In genomic region chr15:45167631-45168205, GRCh38 we compare ENCODE assay signal across 10 cellular contexts. TPM values are rescaled to one million over a fixed set of nuclear protein-coding genes. Genes with fewer than 3 reads are reported as not detected.
DNase-seq lines count a peak whose midpoint lies in the region; ATAC-seq, FAIRE-seq and TF ChIP-seq lines count a peak whose summit lies in the region.
"Had no signal": no experiment of that assay in that cellular context is flagged by ENCODE, and none has a peak within 500 bp of the region (broad histone marks: within the 10 kb centered on the region; RNA-seq: fewer than 3 reads in every experiment).

No MANE protein-coding gene starts in this region.

- no peaks in the 10 kb centered on the region for H3K79me2 ChIP-seq in OCI-LY7 (ENCODE audit: insufficient read depth, low read depth, low read length)
- H3K79me2 ChIP-seq in endothelial cell of umbilical vein (ENCODE audit: control insufficient read depth, insufficient read depth, low read length), result no peaks in the 10 kb centered on the region

- POLR2A ChIA-PET in OCI-LY7 (lab: Charles Lee), result interaction anchor here (0.7 to 1.5 kb wide), 9 partner anchors 14 to 419 kb away, joined by 3 to 6 read pairs (median 3); partner anchors contain the start of gene BLOC1S6
- POLR2A ChIA-PET in endothelial cell of umbilical vein (lab: Charles Lee), result interaction anchor here (0.8 kb wide), 1 partner anchor 14 kb away, joined by 3 read pairs; no protein-coding TSS in a partner anchor

- H3K4me2 ChIP-seq in OCI-LY7 (ENCODE audit: low read length) (peak overlapping the region; percentile 82), endothelial cell of umbilical vein (ENCODE audit: insufficient read depth, low read length) (no peak overlapping the region)

- no TSS peak for BruUV-seq in OCI-LY7 (replicated peaks; lab: Mats Ljungman, UMichigan)
- BruUV-seq in endothelial cell of umbilical vein (replicated peaks; lab: Mats Ljungman, UMichigan), result no TSS peak

- H3K4me3 ChIP-seq in OCI-LY7 (ENCODE audit: low read depth, low read length, poor library complexity, severe bottlenecking), result peak overlapping the region; percentile 73
- no peak overlapping the region for H3K4me3 ChIP-seq in endothelial cell of umbilical vein (replicated peaks in 1 of 3; ENCODE audit: insufficient read depth in 1 of 3, low read depth in 1 of 3, low read length in 3 of 3)

- TF ChIP-seq CTCF in C4-2B (conservative IDR thresholded peaks at IDR 0.05) (no peak), OCI-LY7 (conservative IDR thresholded peaks at IDR 0.05; ENCODE audit: low read length) (0 out of 2 replicates have a peak, but pooled peaks have one; percentile 32), endothelial cell of umbilical vein (IDR thresholded peaks at IDR 0.05; ENCODE audit: extremely low read depth in 1 of 2, insufficient read depth in 1 of 2, low read depth in 1 of 2, low read length in 2 of 2) (no peak), omental fat pad (IDR thresholded peaks at IDR 0.05) (no peak)

- dilution Hi-C loops in endothelial cell of umbilical vein (cut with MboI; ENCODE audit: extremely low pct_ligation_motif_present, low sequenced_read_pairs), result no loop called here

- no peak for DNase-seq in OCI-LY7 (ENCODE audit: low spot score)
- DNase-seq in endothelial cell of umbilical vein (ENCODE audit: low read depth, low spot score), result no peak
- DNase-seq in omental fat pad (ENCODE audit: low spot score), result no peak
- no peak for DNase-seq in NCI-H2196 treated with DMSO at 0.1 percent for 48 hours (lab: John Stamatoyannopoulos, UW; ENCODE audit: unreplicated experiment)
- no peak for DNase-seq in iPS-NIHi11 (ENCODE audit: low spot score)
- DNase-seq: NCI-H2081 treated with DMSO at 0.1 percent for 48 hours had no signal

- H4K20me1 ChIP-seq in OCI-LY7 (ENCODE audit: insufficient read depth, low read length) (no peaks in the 10 kb centered on the region), endothelial cell of umbilical vein (replicated peaks; ENCODE audit: control insufficient read depth, extremely low read depth, insufficient read depth, low read length) (no peaks in the 10 kb centered on the region)

- no peaks in the 10 kb centered on the region for H3K9me1 ChIP-seq in endothelial cell of umbilical vein (replicated peaks; ENCODE audit: control insufficient read depth, extremely low read depth, insufficient read depth, low read length)

- H3K27ac ChIP-seq in C4-2B (peak overlapping the region; percentile 75), OCI-LY7 (ENCODE audit: low read depth, low read length, poor library complexity, severe bottlenecking) (peak overlapping the region; percentile 80), endothelial cell of umbilical vein (ENCODE audit: insufficient read depth, low read depth, low read length) (no peak overlapping the region)

- no peaks in the 10 kb centered on the region for H3K9me2 ChIP-seq in OCI-LY7 (ENCODE audit: insufficient read depth, low read length)

- no peak for TF ChIP-seq POLR2A in endothelial cell of umbilical vein (IDR thresholded peaks at IDR 0.05; ENCODE audit: low read depth, low read length)

- peaks cover 39% of the 10 kb centered on the region for H3K4me1 ChIP-seq in OCI-LY7 (ENCODE audit: insufficient read depth, low read length, poor library complexity, severe bottlenecking)
- H3K4me1 ChIP-seq in endothelial cell of umbilical vein (ENCODE audit: control insufficient read depth, extremely low read depth, insufficient read depth, low read length), result peaks cover 3% of the 10 kb centered on the region

- peak overlapping the region; percentile 87; the same call in 1 of the 2 replicates for H2AFZ ChIP-seq in OCI-LY7 (ENCODE audit: low read length)
- peak overlapping the region; percentile 5 for H2AFZ ChIP-seq in endothelial cell of umbilical vein (ENCODE audit: low read depth, low read length)

- no peak overlapping the region for H3K9ac ChIP-seq in endothelial cell of umbilical vein (replicated peaks; ENCODE audit: extremely low read depth, insufficient read depth, low read length)

- ATAC-seq in omental fat pad (ENCODE audit: low FRiP score) (peak; percentile 1), GM21576 (IDR thresholded peaks at IDR 0.05; ENCODE audit: unreplicated experiment) (no peak), GM18867 (IDR thresholded peaks at IDR 0.05; ENCODE audit: unreplicated experiment) (no peak)

- CTCF ChIA-PET in OCI-LY7 (lab: Charles Lee; ENCODE audit: unreplicated experiment), result interaction anchor here (0.9 kb wide), 1 partner anchor 34 kb away, joined by 3 read pairs; no protein-coding TSS in a partner anchor
- CTCF ChIA-PET in endothelial cell of umbilical vein (lab: Charles Lee), result interaction anchor here (0.9 to 2.2 kb wide), 9 partner anchors 9 to 290 kb away, joined by 3 to 8 read pairs (median 4); no protein-coding TSS in a partner anchor

- H3K9me3 ChIP-seq in OCI-LY7 (ENCODE audit: low read length) (no peaks in the 10 kb centered on the region), endothelial cell of umbilical vein (replicated peaks; ENCODE audit: control insufficient read depth, insufficient read depth, low read length) (no peaks in the 10 kb centered on the region)

- H3K36me3 ChIP-seq in OCI-LY7 (ENCODE audit: insufficient read depth, low read length), result no peaks in the 10 kb centered on the region
- H3K36me3 ChIP-seq in endothelial cell of umbilical vein (ENCODE audit: control insufficient read depth in 2 of 2, extremely low read depth in 1 of 2, insufficient read depth in 2 of 2, low read length in 2 of 2), result no peaks in the 10 kb centered on the region

- intact Hi-C loops in OCI-LY7 (cut with micrococcal nuclease; ENCODE audit: unreplicated experiment), result loop anchor here (1.0 to 10.0 kb wide), 3 partner anchors 33 to 447 kb away; a partner anchor contains a TSS
- intact Hi-C loops in endothelial cell of umbilical vein (cut with micrococcal nuclease), result loop anchor here (1.0 kb wide), 2 partner anchors 31 to 109 kb away; no protein-coding TSS in a partner anchor

- no peak for FAIRE-seq in endothelial cell of umbilical vein (lab: Jason Lieb, UNC)
- FAIRE-seq: frontal cortex had no signal

- H3K27me3 ChIP-seq in endothelial cell of umbilical vein (ENCODE audit: control insufficient read depth in 2 of 2, insufficient read depth in 2 of 2, low read length in 2 of 2), result no peaks in the 10 kb centered on the region

RNA-seq across cellular contexts. Expression of gene SHF, which starts 20.0 kb away (rescaled TPM):
- 2.3 and 5.7 TPM in 2 replicates for total RNA-seq in OCI-LY7 (2014; rRNA removed; shearing (Covaris generic))
- total RNA-seq in OCI-LY7 (2022) (2.5 and 3.2 TPM in 2 replicates), endothelial cell of umbilical vein (5.2 and 5.6 TPM in 2 replicates), omental fat pad (10 to 100 TPM in 1 of 4 donors, 1 to 10 TPM in 3; 1.9 to 10.5 (median 3.7) TPM)
- 2.8 and 3.8 TPM in 2 replicates for polyA plus RNA-seq in endothelial cell of umbilical vein
- 3.3 and 4.7 TPM in 2 replicates for polyA plus RNA-seq in endothelial cell of umbilical vein (2011; cell fraction: cytosol; rRNA removed)
- polyA plus RNA-seq in endothelial cell of umbilical vein (2011; cell fraction: nucleus; rRNA removed), result 3.0 and 3.4 TPM in 2 replicates
- polyA plus RNA-seq in endothelial cell of umbilical vein (2012), result 3.1 TPM in 2 replicates
- polyA minus RNA-seq in endothelial cell of umbilical vein, result 1.9 and 6.6 TPM in 2 replicates
- polyA minus RNA-seq in endothelial cell of umbilical vein (2011; cell fraction: cytosol; rRNA and poly(A)+ RNA removed), result not detected
- 2.4 and 4.3 TPM in 2 replicates for polyA minus RNA-seq in endothelial cell of umbilical vein (2011; cell fraction: nucleus; rRNA and poly(A)+ RNA removed)

RNA-seq across cellular contexts. Expression of gene DUOX1, which starts 37.9 kb away (rescaled TPM):
- not detected in 2 replicates for total RNA-seq in OCI-LY7 (2014; rRNA removed; shearing (Covaris generic))
- total RNA-seq in OCI-LY7 (2022) (not detected in 2 replicates), endothelial cell of umbilical vein (not detected in 2 replicates), omental fat pad (1 to 10 TPM; 1.4 to 6.9 (median 2.0) TPM)
- not detected in 2 replicates for polyA plus RNA-seq in endothelial cell of umbilical vein
- polyA plus RNA-seq in endothelial cell of umbilical vein (2011; cell fraction: cytosol; rRNA removed), result not detected in 2 replicates
- polyA plus RNA-seq in endothelial cell of umbilical vein (2011; cell fraction: nucleus; rRNA removed), result not detected in 2 replicates
- polyA plus RNA-seq in endothelial cell of umbilical vein (2012), result 0.38 and 0.62 TPM in 2 replicates
- not detected in 2 replicates for polyA minus RNA-seq in endothelial cell of umbilical vein
- not detected for polyA minus RNA-seq in endothelial cell of umbilical vein (2011; cell fraction: cytosol; rRNA and poly(A)+ RNA removed)
- not detected in 2 replicates for polyA minus RNA-seq in endothelial cell of umbilical vein (2011; cell fraction: nucleus; rRNA and poly(A)+ RNA removed)
- total RNA-seq: frontal cortex had no signal

RNA-seq across cellular contexts. Expression of gene DUOXA1, which starts 38.0 kb away (rescaled TPM):
- total RNA-seq in OCI-LY7 (2014; rRNA removed; shearing (Covaris generic)), result not detected in 2 replicates
- total RNA-seq in OCI-LY7 (2022) (not detected in 2 replicates), endothelial cell of umbilical vein (not detected in 2 replicates), omental fat pad (1 to 10 TPM in 3 of 4 donors, under 1 TPM in 1; 0.95 to 1.9 (median 1.4) TPM)
- 0.07 TPM in 1 of 2 replicates, not detected in the other for polyA plus RNA-seq in endothelial cell of umbilical vein
- not detected in 2 replicates for polyA plus RNA-seq in endothelial cell of umbilical vein (2011; cell fraction: cytosol; rRNA removed)
- polyA plus RNA-seq in endothelial cell of umbilical vein (2011; cell fraction: nucleus; rRNA removed), result 0.05 and 0.13 TPM in 2 replicates
- polyA plus RNA-seq in endothelial cell of umbilical vein (2012), result 0.05 and 0.15 TPM in 2 replicates
- not detected in 2 replicates for polyA minus RNA-seq in endothelial cell of umbilical vein
- not detected for polyA minus RNA-seq in endothelial cell of umbilical vein (2011; cell fraction: cytosol; rRNA and poly(A)+ RNA removed)
- not detected in 2 replicates for polyA minus RNA-seq in endothelial cell of umbilical vein (2011; cell fraction: nucleus; rRNA and poly(A)+ RNA removed)
- total RNA-seq: frontal cortex had no signal

RNA-seq across cellular contexts. Expression of gene DUOXA2, which starts 53.6 kb away (rescaled TPM):
- not detected in 2 replicates for total RNA-seq in OCI-LY7 (2014; rRNA removed; shearing (Covaris generic))
- total RNA-seq in OCI-LY7 (2022) (not detected in 2 replicates), endothelial cell of umbilical vein (not detected in 2 replicates), omental fat pad (not detected)
- not detected in 2 replicates for polyA plus RNA-seq in endothelial cell of umbilical vein
- polyA plus RNA-seq in endothelial cell of umbilical vein (2011; cell fraction: cytosol; rRNA removed), result not detected in 2 replicates
- not detected in 2 replicates for polyA plus RNA-seq in endothelial cell of umbilical vein (2011; cell fraction: nucleus; rRNA removed)
- polyA plus RNA-seq in endothelial cell of umbilical vein (2012), result not detected in 2 replicates
- not detected in 2 replicates for polyA minus RNA-seq in endothelial cell of umbilical vein
- not detected for polyA minus RNA-seq in endothelial cell of umbilical vein (2011; cell fraction: cytosol; rRNA and poly(A)+ RNA removed)
- polyA minus RNA-seq in endothelial cell of umbilical vein (2011; cell fraction: nucleus; rRNA and poly(A)+ RNA removed), result not detected in 2 replicates
- total RNA-seq: frontal cortex had no signal

RNA-seq across cellular contexts. Expression of gene DUOX2, which starts 53.7 kb away (rescaled TPM):
- 0.03 and 0.05 TPM in 2 replicates for total RNA-seq in OCI-LY7 (2014; rRNA removed; shearing (Covaris generic))
- total RNA-seq in OCI-LY7 (2022) (0.06 TPM in 1 of 2 replicates, not detected in the other), endothelial cell of umbilical vein (not detected in 2 replicates), omental fat pad (under 1 TPM in 3 of 4 donors, not detected in 1; 0.13 to 0.65 (median 0.47) TPM)
- polyA plus RNA-seq in endothelial cell of umbilical vein, result 0.01 and 0.02 TPM in 2 replicates
- polyA plus RNA-seq in endothelial cell of umbilical vein (2011; cell fraction: cytosol; rRNA removed), result not detected in 2 replicates
- 0.03 TPM in 1 of 2 replicates, not detected in the other for polyA plus RNA-seq in endothelial cell of umbilical vein (2011; cell fraction: nucleus; rRNA removed)
- 0.05 TPM in 1 of 2 replicates, not detected in the other for polyA plus RNA-seq in endothelial cell of umbilical vein (2012)
- polyA minus RNA-seq in endothelial cell of umbilical vein, result not detected in 2 replicates
- not detected for polyA minus RNA-seq in endothelial cell of umbilical vein (2011; cell fraction: cytosol; rRNA and poly(A)+ RNA removed)
- polyA minus RNA-seq in endothelial cell of umbilical vein (2011; cell fraction: nucleus; rRNA and poly(A)+ RNA removed), result not detected in 2 replicates
- total RNA-seq: frontal cortex had no signal
